21 cellular contexts compared by ENCODE assay signal in genomic region chr16:35210681-35211433, GRCh38.
DNase-seq lines count a peak whose midpoint lies in the region; ATAC-seq and TF ChIP-seq lines count a peak whose summit lies in the region.
"Had no signal": no experiment of that assay in that cellular context is flagged by ENCODE, and none has a peak within 500 bp of the region (broad histone marks: within the 10 kb centered on the region; RNA-seq: fewer than 3 reads in every experiment).

No MANE protein-coding gene starts in this region.

- TF ChIP-seq CTCF in heart left ventricle (IDR thresholded peaks at IDR 0.05), result no peak

- WGBS in heart left ventricle, 4 donors, result 51 to 59% (median 56%) methylated on average over 3 of the region's 3 CpGs

- no peaks in the 10 kb centered on the region for H3K4me1 ChIP-seq in heart left ventricle

- no peaks in the 10 kb centered on the region for H3K36me3 ChIP-seq in heart left ventricle

- in situ Hi-C loops in SK-MEL-5 (cut with HindIII; ENCODE audit: low pct_unique_long_range_greater_than_20kb, low sequenced_read_pairs), result no loop called here

- peak; percentile 27 for ATAC-seq in left ventricle myocardium superior
- ATAC-seq in heart left ventricle, result no peak
- ATAC-seq: GM12878 had no signal

- peaks cover 0 to 18% (median 0%) of the 10 kb centered on the region in 12 donors for H3K9me3 ChIP-seq in heart left ventricle
- H3K9me3 ChIP-seq: SK-N-SH had no signal

- no peak for DNase-seq in left ventricle myocardium superior
- DNase-seq in heart left ventricle, result no peak
- peak; percentile 46 for DNase-seq in NCI-H1105 treated with DMSO at 0.1 percent for 48 hours (lab: John Stamatoyannopoulos, UW)
- peak; percentile 99 for DNase-seq in SK-MEL-5 (ENCODE audit: low read depth, low spot score)
- no peak for DNase-seq in activated CD8-positive, alpha-beta memory T cell treated with anti-CD3 and anti-CD28 coated beads, Interleukin-2, amount 50 U/mL, for 4 hours
- DNase-seq in CD1c-positive myeloid dendritic cell (ENCODE audit: extremely low spot score), result no peak
- DNase-seq in C1 segment of cervical spinal cord (lab: John Stamatoyannopoulos, UW), result no peak
- DNase-seq: ACHN; AML-193; CD4-positive, alpha-beta T cell; DMS79 treated with DMSO at 0.1 percent for 48 hours; GOT3; MV-4-11; NCI-H146; NCI-H345; NCI-H69; SK-N-SH; T-helper 1 cell had no signal

- no peak overlapping the region for H3K27ac ChIP-seq in heart left ventricle
- H3K27ac ChIP-seq: HL-60, PC-9 had no signal

- no peak overlapping the region for H3K4me3 ChIP-seq in heart left ventricle
- H3K4me3 ChIP-seq: GM12878, PC-9 had no signal

- no peak for TF ChIP-seq POLR2A in heart left ventricle (IDR thresholded peaks at IDR 0.05)

- intact Hi-C loops in left ventricle myocardium superior (cut with micrococcal nuclease) (no loop called here), heart left ventricle (cut with DNase I) (no loop called here)

- H3K27me3 ChIP-seq in heart left ventricle, result peaks cover 0 to 16% (median 0%) of the 10 kb centered on the region in 9 donors

Comparison
In these comparisons a context has a peak if more than half of its experiments do, and no peak if none do; other contexts are left out.
1. DNase-seq: peak in NCI-H1105 treated with DMSO at 0.1 percent for 48 hours (single experiment) and SK-MEL-5 (single experiment); none in left ventricle myocardium superior (single experiment), heart left ventricle (0 of 5), activated CD8-positive, alpha-beta memory T cell treated with anti-CD3 and anti-CD28 coated beads, Interleukin-2, amount 50 U/mL, for 4 hours (single experiment), CD1c-positive myeloid dendritic cell (single experiment) and C1 segment of cervical spinal cord (0 of 14).